Comparison of ENCODE assay signal across 18 cellular contexts in the genomic region with DNA sequence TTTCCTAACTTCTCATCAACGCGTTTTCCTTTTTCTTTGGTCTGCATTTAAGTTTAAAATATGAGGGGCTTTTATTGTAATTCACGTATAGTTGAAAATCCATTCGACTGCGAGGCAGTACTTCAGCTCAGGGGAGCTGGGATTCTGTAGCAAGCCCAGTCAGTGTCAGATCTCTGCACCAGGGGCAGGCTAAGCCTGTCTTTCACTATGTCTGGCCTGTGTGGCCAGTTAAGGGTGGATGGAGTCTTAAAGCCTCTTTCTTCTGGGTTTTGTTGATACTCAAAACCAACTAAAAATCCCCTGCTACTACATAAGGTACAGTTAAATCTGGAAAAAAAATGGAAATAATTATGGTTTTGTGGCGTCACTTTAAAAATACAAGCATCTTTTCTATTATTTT.
DNase-seq lines count a peak whose midpoint lies in the region; ATAC-seq, FAIRE-seq and TF ChIP-seq lines count a peak whose summit lies in the region.
"Had no signal": no experiment of that assay in that cellular context is flagged by ENCODE, and none has a peak within 500 bp of the region (broad histone marks: within the 10 kb centered on the region; RNA-seq: fewer than 3 reads in every experiment).

No MANE protein-coding gene starts in this region.

- DNase-seq in NCI-H82 (lab: John Stamatoyannopoulos, UW) (peak; percentile 7), NCI-H82 treated with DMSO at 0.1 percent for 48 hours (lab: John Stamatoyannopoulos, UW; ENCODE audit: unreplicated experiment) (no peak), cardiac septum (ENCODE audit: low spot score) (no peak), GM12892 (ENCODE audit: insufficient read length) (no peak)
- no peak for DNase-seq in natural killer cell treated with Interleukin-12 subunit alpha and Interleukin-12 subunit beta and Interleukin-15 and Interleukin-18, amount 100 ng/mL, for 72 hours (ENCODE audit: low spot score)
- DNase-seq: activated B cell treated with CpG ODN at 0.5 μM for 24 hours; activated gamma-delta T cell; DMS79; foreskin fibroblast; left ventricle myocardium superior; NCI-H2107; pancreas; stimulated activated CD4-positive, alpha-beta T cell treated with anti-CD3 and anti-CD28 coated beads, Interleukin-4, amount 100 ng/mL, for 4 hours; tibial artery had no signal

- intact Hi-C loops in cardiac septum (cut with DNase I), result no loop called here

- no peak for TF ChIP-seq POLR2A in GM12892 (IDR thresholded peaks at IDR 0.05; ENCODE audit: low read depth, low read length)

- H3K4me3 Mint-ChIP-seq in stimulated activated memory B cell treated with anti-CD40 and anti-IgM and Interleukin-4, amounts not matched to agents 10 μg/mL and 1 μg/mL and 100 μg/mL, for 72 hours, result no peak overlapping the region
- no peak overlapping the region for H3K4me3 Mint-ChIP-seq in natural killer cell treated with Interleukin-12 subunit alpha and Interleukin-12 subunit beta and Interleukin-15 and Interleukin-18, amount 100 ng/mL, for 72 hours
- H3K4me3 Mint-ChIP-seq: activated B cell treated with CpG ODN at 0.5 μM for 24 hours had no signal

- H3K4me1 Mint-ChIP-seq in stimulated activated memory B cell treated with anti-CD40 and anti-IgM and Interleukin-4, amounts not matched to agents 10 μg/mL and 1 μg/mL and 100 μg/mL, for 72 hours, result peaks cover 9% of the 10 kb centered on the region
- H3K4me1 Mint-ChIP-seq in natural killer cell treated with Interleukin-12 subunit alpha and Interleukin-12 subunit beta and Interleukin-15 and Interleukin-18, amount 100 ng/mL, for 72 hours (ENCODE audit: low read depth in 2 of 2), result no peaks in the 10 kb centered on the region

- H3K27ac Mint-ChIP-seq in stimulated activated memory B cell treated with anti-CD40 and anti-IgM and Interleukin-4, amounts not matched to agents 10 μg/mL and 1 μg/mL and 100 μg/mL, for 72 hours, result no peak overlapping the region
- no peak overlapping the region for H3K27ac Mint-ChIP-seq in natural killer cell treated with Interleukin-12 subunit alpha and Interleukin-12 subunit beta and Interleukin-15 and Interleukin-18, amount 100 ng/mL, for 72 hours
- H3K27ac Mint-ChIP-seq: activated B cell treated with CpG ODN at 0.5 μM for 24 hours had no signal

- FAIRE-seq in GM12892 (lab: Jason Lieb, UNC), result no peak
- FAIRE-seq: endometrium, pancreas had no signal

- no peaks in the 10 kb centered on the region for H3K27me3 Mint-ChIP-seq in stimulated activated memory B cell treated with anti-CD40 and anti-IgM and Interleukin-4, amounts not matched to agents 10 μg/mL and 1 μg/mL and 100 μg/mL, for 72 hours
- no peaks in the 10 kb centered on the region for H3K27me3 Mint-ChIP-seq in natural killer cell treated with Interleukin-12 subunit alpha and Interleukin-12 subunit beta and Interleukin-15 and Interleukin-18, amount 100 ng/mL, for 72 hours
- H3K27me3 Mint-ChIP-seq: activated B cell treated with CpG ODN at 0.5 μM for 24 hours had no signal

- H3K9me3 Mint-ChIP-seq in stimulated activated memory B cell treated with anti-CD40 and anti-IgM and Interleukin-4, amounts not matched to agents 10 μg/mL and 1 μg/mL and 100 μg/mL, for 72 hours, result peaks cover 3% of the 10 kb centered on the region
- H3K9me3 Mint-ChIP-seq in natural killer cell treated with Interleukin-12 subunit alpha and Interleukin-12 subunit beta and Interleukin-15 and Interleukin-18, amount 100 ng/mL, for 72 hours, result peaks cover 19% of the 10 kb centered on the region

- peak; percentile 45 for ATAC-seq in HG02571 (IDR thresholded peaks at IDR 0.05; ENCODE audit: unreplicated experiment)
- peak; percentile 23 for ATAC-seq in HG03378 (IDR thresholded peaks at IDR 0.05; ENCODE audit: unreplicated experiment)
- no peak for ATAC-seq in stimulated activated memory B cell treated with anti-CD40 and anti-IgM and Interleukin-4, amounts not matched to agents 10 μg/mL and 1 μg/mL and 100 μg/mL, for 72 hours
- no peak for ATAC-seq in natural killer cell treated with Interleukin-12 subunit alpha and Interleukin-12 subunit beta and Interleukin-15 and Interleukin-18, amount 100 ng/mL, for 72 hours
- ATAC-seq: left ventricle myocardium superior, pancreas had no signal

- H3K36me3 Mint-ChIP-seq in stimulated activated memory B cell treated with anti-CD40 and anti-IgM and Interleukin-4, amounts not matched to agents 10 μg/mL and 1 μg/mL and 100 μg/mL, for 72 hours, result no peaks in the 10 kb centered on the region
- H3K36me3 Mint-ChIP-seq in natural killer cell treated with Interleukin-12 subunit alpha and Interleukin-12 subunit beta and Interleukin-15 and Interleukin-18, amount 100 ng/mL, for 72 hours, result no peaks in the 10 kb centered on the region

Comparison
In these comparisons a context has a peak if more than half of its experiments do, and no peak if none do; other contexts are left out.
1. ATAC-seq: peak in HG02571 (single experiment) and HG03378 (single experiment); none in stimulated activated memory B cell treated with anti-CD40 and anti-IgM and Interleukin-4, amounts not matched to agents 10 μg/mL and 1 μg/mL and 100 μg/mL, for 72 hours (single experiment) and natural killer cell treated with Interleukin-12 subunit alpha and Interleukin-12 subunit beta and Interleukin-15 and Interleukin-18, amount 100 ng/mL, for 72 hours (0 of 2).